Comparison of ENCODE assay signal across 25 cellular contexts in the genomic region with DNA sequence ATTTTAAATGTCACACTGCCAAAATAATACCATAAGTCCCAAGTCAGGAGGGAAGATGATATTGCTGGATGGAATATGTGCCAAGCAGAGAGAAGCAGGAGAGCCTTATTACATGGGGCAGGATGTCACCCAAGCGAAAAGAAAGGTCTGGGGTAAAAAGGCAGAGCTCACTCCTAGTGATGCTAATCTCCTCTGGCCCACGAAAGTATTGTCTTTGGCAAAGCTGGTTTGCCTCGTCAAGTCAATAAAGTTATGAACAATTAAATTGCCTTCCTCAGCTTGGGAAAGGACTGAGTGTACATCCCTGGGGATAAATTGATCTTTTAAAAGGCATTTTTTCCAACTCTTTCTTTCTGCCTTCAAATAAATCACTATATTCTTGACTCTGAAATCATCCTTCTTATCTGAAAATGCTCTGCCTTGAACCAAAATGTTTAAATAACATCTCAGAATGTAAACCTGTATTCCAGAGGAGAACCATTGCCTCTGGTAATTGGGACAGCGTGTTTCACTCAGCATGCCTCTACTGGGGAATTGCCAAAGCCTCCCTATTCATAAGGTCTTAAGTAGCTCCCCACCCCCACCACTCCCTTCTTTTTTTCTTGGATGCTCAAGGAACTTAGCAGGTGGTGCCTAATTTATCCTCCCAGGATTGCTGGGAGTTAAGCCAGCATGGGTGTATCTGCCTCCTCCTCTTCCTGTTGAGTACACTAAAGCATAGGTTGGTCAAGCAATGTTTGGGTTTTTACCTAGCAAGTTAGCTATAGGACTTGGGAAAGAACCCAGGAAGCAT.
"Had no signal": no experiment of that assay in that cellular context is flagged by ENCODE, and none has a peak within 500 bp of the region (broad histone marks: within the 10 kb centered on the region; RNA-seq: fewer than 3 reads in every experiment).

No MANE protein-coding gene starts in this region.

- H3K27me3 Mint-ChIP-seq: activated CD4-positive, alpha-beta memory T cell treated with anti-CD3 and anti-CD28 coated beads for 36 hours; stimulated activated naive CD8-positive, alpha-beta T cell treated with anti-CD3 and anti-CD28 coated beads, Interleukin-15, amount 100 ng/mL, for 72 hours had no signal

- H3K9me3 ChIP-seq: gastroesophageal sphincter, right lobe of liver, tibial artery had no signal

- H3K4me3 ChIP-seq: coronary artery, gastroesophageal sphincter, right lobe of liver, tibial artery had no signal

- DNase-seq: activated CD4-positive, alpha-beta memory T cell treated with anti-CD3 and anti-CD28 coated beads for 36 hours; activated CD4-positive, alpha-beta T cell treated with anti-CD3 and anti-CD28 coated beads for 4 hours; activated effector memory CD4-positive, alpha-beta T cell treated with Interleukin-2 at 50 U/mL for 16 hours; activated naive CD4-positive, alpha-beta T cell treated with anti-CD3 and anti-CD28 coated beads for 36 hours; activated naive CD8-positive, alpha-beta T cell treated with anti-CD3 and anti-CD28 coated beads, Interleukin-2, amount 10 ng/mL, durations not matched to agents 7 days and 5 days; activated T-cell treated with anti-CD3 and anti-CD28 coated beads, Interleukin-2, amount 50 U/mL, for 72 hours; amniotic stem cell; cerebellar nuclear complex; head of caudate nucleus; hypothalamus; islet precursor cell; left cardiac atrium; nucleus accumbens; posterior cingulate gyrus; right lobe of liver; small intestine; stimulated activated CD4-positive, alpha-beta T cell treated with anti-CD3 and anti-CD28 coated beads, Interleukin-2, amount 100 ng/mL, for 24 hours; stimulated activated naive CD8-positive, alpha-beta T cell treated with anti-CD3 and anti-CD28 coated beads, Interleukin-15, amount 100 ng/mL, for 72 hours; T-helper 9 cell; tibial artery had no signal

- ATAC-seq: activated T-cell treated with anti-CD3 and anti-CD28 coated beads, Interleukin-2, amount 50 U/mL, for 72 hours; gastroesophageal sphincter; left cardiac atrium; natural killer cell treated with Interleukin-12 subunit alpha and Interleukin-12 subunit beta and Interleukin-15 and Interleukin-18, amount 100 ng/mL, for 72 hours; right lobe of liver; stimulated activated effector memory CD8-positive, alpha-beta T cell treated with anti-CD3 and anti-CD28 coated beads, Interleukin-12 subunit alpha, Interleukin-12 subunit beta, amount 100 ng/mL, for 72 hours; stimulated activated naive CD8-positive, alpha-beta T cell treated with anti-CD3 and anti-CD28 coated beads, Interleukin-15, amount 100 ng/mL, for 72 hours had no signal

- H3K27ac Mint-ChIP-seq: activated CD4-positive, alpha-beta memory T cell treated with anti-CD3 and anti-CD28 coated beads for 36 hours; activated naive CD4-positive, alpha-beta T cell treated with anti-CD3 and anti-CD28 coated beads for 36 hours; activated naive CD8-positive, alpha-beta T cell treated with anti-CD3 and anti-CD28 coated beads, Interleukin-2, amount 10 ng/mL, durations not matched to agents 7 days and 5 days; activated T-cell treated with anti-CD3 and anti-CD28 coated beads, Interleukin-2, amount 50 U/mL, for 72 hours; natural killer cell treated with Interleukin-12 subunit alpha and Interleukin-12 subunit beta and Interleukin-15 and Interleukin-18, amount 100 ng/mL, for 72 hours; stimulated activated effector memory CD8-positive, alpha-beta T cell treated with anti-CD3 and anti-CD28 coated beads, Interleukin-12 subunit alpha, Interleukin-12 subunit beta, amount 100 ng/mL, for 72 hours; stimulated activated naive CD8-positive, alpha-beta T cell treated with anti-CD3 and anti-CD28 coated beads, Interleukin-15, amount 100 ng/mL, for 72 hours had no signal

- H3K27me3 ChIP-seq: gastroesophageal sphincter, right lobe of liver, tibial artery had no signal

- H3K36me3 ChIP-seq: gastroesophageal sphincter, right lobe of liver, tibial artery had no signal

- H3K9me3 Mint-ChIP-seq: activated CD4-positive, alpha-beta memory T cell treated with anti-CD3 and anti-CD28 coated beads for 36 hours; activated T-cell treated with anti-CD3 and anti-CD28 coated beads, Interleukin-2, amount 50 U/mL, for 72 hours; stimulated activated effector memory CD8-positive, alpha-beta T cell treated with anti-CD3 and anti-CD28 coated beads, Interleukin-12 subunit alpha, Interleukin-12 subunit beta, amount 100 ng/mL, for 72 hours had no signal

- H3K4me1 ChIP-seq: gastroesophageal sphincter, right lobe of liver, tibial artery had no signal

- H3K27ac ChIP-seq: coronary artery, epithelial cell of prostate, gastroesophageal sphincter, right lobe of liver, tibial artery had no signal

- H3K4me1 Mint-ChIP-seq: activated naive CD8-positive, alpha-beta T cell treated with anti-CD3 and anti-CD28 coated beads, Interleukin-2, amount 10 ng/mL, durations not matched to agents 7 days and 5 days; stimulated activated effector memory CD8-positive, alpha-beta T cell treated with anti-CD3 and anti-CD28 coated beads, Interleukin-12 subunit alpha, Interleukin-12 subunit beta, amount 100 ng/mL, for 72 hours; stimulated activated naive CD8-positive, alpha-beta T cell treated with anti-CD3 and anti-CD28 coated beads, Interleukin-15, amount 100 ng/mL, for 72 hours had no signal

- H3K4me3 Mint-ChIP-seq: activated CD4-positive, alpha-beta memory T cell treated with anti-CD3 and anti-CD28 coated beads for 36 hours; activated naive CD4-positive, alpha-beta T cell treated with anti-CD3 and anti-CD28 coated beads for 36 hours; activated naive CD8-positive, alpha-beta T cell treated with anti-CD3 and anti-CD28 coated beads, Interleukin-2, amount 10 ng/mL, durations not matched to agents 7 days and 5 days; activated T-cell treated with anti-CD3 and anti-CD28 coated beads, Interleukin-2, amount 50 U/mL, for 72 hours; natural killer cell treated with Interleukin-12 subunit alpha and Interleukin-12 subunit beta and Interleukin-15 and Interleukin-18, amount 100 ng/mL, for 72 hours; stimulated activated effector memory CD8-positive, alpha-beta T cell treated with anti-CD3 and anti-CD28 coated beads, Interleukin-12 subunit alpha, Interleukin-12 subunit beta, amount 100 ng/mL, for 72 hours; stimulated activated naive CD8-positive, alpha-beta T cell treated with anti-CD3 and anti-CD28 coated beads, Interleukin-15, amount 100 ng/mL, for 72 hours had no signal

- H3K36me3 Mint-ChIP-seq: activated CD4-positive, alpha-beta memory T cell treated with anti-CD3 and anti-CD28 coated beads for 36 hours; natural killer cell treated with Interleukin-12 subunit alpha and Interleukin-12 subunit beta and Interleukin-15 and Interleukin-18, amount 100 ng/mL, for 72 hours; stimulated activated effector memory CD8-positive, alpha-beta T cell treated with anti-CD3 and anti-CD28 coated beads, Interleukin-12 subunit alpha, Interleukin-12 subunit beta, amount 100 ng/mL, for 72 hours had no signal
